ENCODE assay signal across 8 cellular contexts in genomic region chr9:128339761-128340690, GRCh38. TPM values are rescaled to one million over a fixed set of nuclear protein-coding genes. Genes with fewer than 3 reads are reported as not detected.
A peak's percentile ranks its signal among the peaks of the same experiment; 100 is the strongest.
DNase-seq lines count a peak whose midpoint lies in the region; ATAC-seq and TF ChIP-seq lines count a peak whose summit lies in the region.

Gene SLC27A4, plus strand, starts transcription at chr9:128340527. Its CDS starts 2,606 bp downstream, at chr9:128343133.

- peaks cover 16% of the 10 kb centered on the region for H3F3A ChIP-seq in neural progenitor cell (ENCODE audit: low read depth)

- TF ChIP-seq CTCF in foreskin keratinocyte (conservative IDR thresholded peaks at IDR 0.05) (no peak), neural progenitor cell (IDR thresholded peaks at IDR 0.05) (no peak)

- H3K9ac ChIP-seq in neural progenitor cell = no peak within 1 kb of the TSS
- peak within 1 kb of the TSS; percentile 70 to 85 (median 80) for H3K9ac ChIP-seq in subcutaneous abdominal adipose tissue (ENCODE audit: low read length in 5 of 5)

- H3K4me1 ChIP-seq in SJCRH30 = no peaks in the 10 kb centered on the region
- no peaks in the 10 kb centered on the region for H3K4me1 ChIP-seq in foreskin keratinocyte
- no peaks in the 10 kb centered on the region for H3K4me1 ChIP-seq in neural progenitor cell
- peaks cover 3 to 17% (median 15%) of the 10 kb centered on the region in 5 donors for H3K4me1 ChIP-seq in subcutaneous abdominal adipose tissue (ENCODE audit: control insufficient read depth in 5 of 5, insufficient read depth in 5 of 5, low read length in 5 of 5)

- H3K9me3 ChIP-seq in SJCRH30 (replicated peaks) = no peaks in the 10 kb centered on the region
- H3K9me3 ChIP-seq in neural progenitor cell (ENCODE audit: low read depth) = no peaks in the 10 kb centered on the region
- no peaks in the 10 kb centered on the region for H3K9me3 ChIP-seq in subcutaneous abdominal adipose tissue (ENCODE audit: control insufficient read depth in 5 of 5, low read length in 5 of 5)

- H3K27me3 ChIP-seq in SJCRH30 (no peaks in the 10 kb centered on the region), foreskin keratinocyte (no peaks in the 10 kb centered on the region), neural progenitor cell (peaks cover 9% of the 10 kb centered on the region), subcutaneous abdominal adipose tissue (ENCODE audit: control insufficient read depth in 5 of 5, insufficient read depth in 4 of 5, low read length in 5 of 5) (no peaks in the 10 kb centered on the region)

- H4K20me1 ChIP-seq in neural progenitor cell (ENCODE audit: low read depth) = peaks cover 18% of the 10 kb centered on the region

- peak within 1 kb of the TSS; percentile 86 for H3K4me3 ChIP-seq in SJCRH30
- peak within 1 kb of the TSS; percentile 95 for H3K4me3 ChIP-seq in neural progenitor cell
- H3K4me3 ChIP-seq in subcutaneous abdominal adipose tissue (ENCODE audit: low read depth in 1 of 5, low read length in 5 of 5) = peak within 1 kb of the TSS; percentile 71 to 84 (median 79)

- peak within 1 kb of the TSS; percentile 95 for H2AFZ ChIP-seq in neural progenitor cell (replicated peaks)

- no peaks in the 10 kb centered on the region for H3K79me2 ChIP-seq in neural progenitor cell (ENCODE audit: low read depth)

- H3K36me3 ChIP-seq in SJCRH30 = no peaks in the 10 kb centered on the region; the same call in 1 of the 2 replicates
- H3K36me3 ChIP-seq in neural progenitor cell = no peaks in the 10 kb centered on the region
- peaks cover 0 to 24% (median 20%) of the 10 kb centered on the region in 5 donors for H3K36me3 ChIP-seq in subcutaneous abdominal adipose tissue (ENCODE audit: control insufficient read depth in 5 of 5, insufficient read depth in 5 of 5, low read length in 5 of 5)

- no peak within 1 kb of the TSS for H3K27ac ChIP-seq in SJCRH30
- peak within 1 kb of the TSS; percentile 77 for H3K27ac ChIP-seq in foreskin keratinocyte
- no peak within 1 kb of the TSS for H3K27ac ChIP-seq in neural progenitor cell
- H3K27ac ChIP-seq in subcutaneous abdominal adipose tissue (ENCODE audit: low read depth, low read length) = no peak within 1 kb of the TSS

- H3K27me3 Mint-ChIP-seq in neural progenitor cell (ENCODE audit: insufficient read depth, low read depth) = peaks cover 4% of the 10 kb centered on the region

- H3K4me3 Mint-ChIP-seq in neural progenitor cell = peak within 1 kb of the TSS; percentile 96

- peak within 1 kb of the TSS; percentile 81 for H3K27ac Mint-ChIP-seq in neural progenitor cell

- peak; percentile 66 for ATAC-seq in GM21528 (IDR thresholded peaks at IDR 0.05; ENCODE audit: low FRiP score, unreplicated experiment)
- peak; percentile 89 for ATAC-seq in foreskin keratinocyte

- no peaks in the 10 kb centered on the region for H3K9me3 Mint-ChIP-seq in neural progenitor cell

- peaks cover 8% of the 10 kb centered on the region for H3K36me3 Mint-ChIP-seq in neural progenitor cell

- peak within 1 kb of the TSS; percentile 93 for H3K4me2 ChIP-seq in neural progenitor cell

- DNase-seq in DMS114 treated with DMSO at 0.1 percent for 48 hours (lab: John Stamatoyannopoulos, UW; ENCODE audit: unreplicated experiment) (peak; percentile 35), KG1 (lab: John Stamatoyannopoulos, UW) (peak; percentile 55), SJCRH30 (peak; percentile 78 to 86), activated gamma-delta T cell treated with Interleukin-2 at 50 U/mL for 16 hours (peak; percentile 70), foreskin keratinocyte (peak; percentile 81 to 96), neural progenitor cell (ENCODE audit: low spot score) (peak; percentile 94)

- peaks cover 5% of the 10 kb centered on the region for H3K4me1 Mint-ChIP-seq in neural progenitor cell

RNA-seq across cellular contexts. Expression of gene SLC27A4, which starts in this region (rescaled TPM):
- 27.7 and 28.0 TPM in 2 replicates for total RNA-seq in SJCRH30 (2014; rRNA removed; shearing (Covaris generic))
- total RNA-seq in foreskin keratinocyte = 29.5 and 32.8 TPM in 2 replicates
- 28.6 and 34.0 TPM in 2 replicates for polyA plus RNA-seq in foreskin keratinocyte
- total RNA-seq in neural progenitor cell (ENCODE audit: low replicate concordance) = 4.4 and 8.6 TPM in 2 replicates

Comparison
In these comparisons a context has a peak if more than half of its experiments do, and no peak if none do; other contexts are left out.
1. DNase-seq: peak in every context shown above with its lines; median percentile 94 in neural progenitor cell; 88 in foreskin keratinocyte; 82 in SJCRH30; 70 in activated gamma-delta T cell treated with Interleukin-2 at 50 U/mL for 16 hours; 55 in KG1; 35 in DMS114 treated with DMSO at 0.1 percent for 48 hours.